ENCODE assay signal across 1 cellular context in the genomic region with DNA sequence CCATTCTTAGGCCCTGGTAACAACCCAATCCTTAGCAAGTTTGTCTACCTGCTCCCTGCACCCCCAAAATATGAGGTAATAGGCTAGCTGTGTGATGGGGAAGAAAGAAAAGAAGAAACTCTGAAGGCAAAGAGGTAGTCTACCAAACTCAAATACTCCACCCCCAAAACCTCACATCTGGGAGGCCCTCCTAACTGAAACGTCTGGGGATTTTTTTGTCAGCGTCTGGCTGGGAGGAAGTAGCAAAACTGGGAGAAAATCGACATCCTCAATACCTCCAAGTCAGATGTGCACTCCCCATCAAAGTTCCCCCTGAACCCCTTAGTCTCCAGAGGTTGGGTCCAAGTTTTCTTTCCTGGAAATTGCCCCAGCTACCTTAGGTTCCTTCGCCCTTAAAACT.
TF ChIP-seq lines count a peak whose summit lies in the region.

No MANE protein-coding gene starts in this region.

TF ChIP-seq in IMR-90, 13 proteins besides CTCF, POLR2A, EP300 and RAD21 (continued from another document):
- TF ChIP-seq, protein P1, sequence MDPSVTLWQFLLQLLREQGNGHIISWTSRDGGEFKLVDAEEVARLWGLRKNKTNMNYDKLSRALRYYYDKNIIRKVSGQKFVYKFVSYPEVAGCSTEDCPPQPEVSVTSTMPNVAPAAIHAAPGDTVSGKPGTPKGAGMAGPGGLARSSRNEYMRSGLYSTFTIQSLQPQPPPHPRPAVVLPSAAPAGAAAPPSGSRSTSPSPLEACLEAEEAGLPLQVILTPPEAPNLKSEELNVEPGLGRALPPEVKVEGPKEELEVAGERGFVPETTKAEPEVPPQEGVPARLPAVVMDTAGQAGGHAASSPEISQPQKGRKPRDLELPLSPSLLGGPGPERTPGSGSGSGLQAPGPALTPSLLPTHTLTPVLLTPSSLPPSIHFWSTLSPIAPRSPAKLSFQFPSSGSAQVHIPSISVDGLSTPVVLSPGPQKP (IDR thresholded peaks at IDR 0.05; ENCODE audit: borderline replicate concordance, low read depth, low read length) = no peak
- TF ChIP-seq NFE2L2 (IDR thresholded peaks at IDR 0.05; ENCODE audit: low read depth, low read length) (no peak), BHLHE40 (IDR thresholded peaks at IDR 0.05; ENCODE audit: low read depth, low read length) (no peak), MAZ (IDR thresholded peaks at IDR 0.05; ENCODE audit: borderline replicate concordance, low read depth, low read length) (no peak), CEBPB (IDR thresholded peaks at IDR 0.05; ENCODE audit: low read depth, low read length) (no peak), CHD1 (IDR thresholded peaks at IDR 0.05; ENCODE audit: low read depth, low read length) (no peak), RFX5 (IDR thresholded peaks at IDR 0.05; ENCODE audit: low read depth, low read length) (no peak), SMC3 (IDR thresholded peaks at IDR 0.05; ENCODE audit: low read depth, low read length) (no peak)
